ENCODE assay signal across 37 cellular contexts in genomic region chr3:61202086-61202485, GRCh38.
"Had no signal": no experiment of that assay in that cellular context is flagged by ENCODE, and none has a peak within 500 bp of the region (broad histone marks: within the 10 kb centered on the region; RNA-seq: fewer than 3 reads in every experiment).

No MANE protein-coding gene starts in this region.

- DNase-seq: activated B cell treated with CpG ODN at 0.5 μM for 24 hours; activated CD4-positive, alpha-beta memory T cell treated with anti-CD3 and anti-CD28 coated beads, Interleukin-2, amount 10 ng/mL, durations not matched to agents 7 days and 5 days; activated CD4-positive, alpha-beta T cell treated with anti-CD3 and anti-CD28 coated beads for 4 hours; activated CD4-positive, alpha-beta T cell treated with anti-CD3 and anti-CD28 coated beads, Interleukin-2, amount 10 ng/mL, durations not matched to agents 24 days and 14 days; activated CD4-positive, alpha-beta T cell treated with anti-CD3 and anti-CD28 coated beads, Interleukin-2, amount 50 U/mL, for 1 hour; activated CD4-positive, alpha-beta T cell treated with anti-CD3 and anti-CD28 coated beads, Interleukin-2, amount 50 U/mL, for 4 hours; activated CD4-positive, CD25-positive, alpha-beta regulatory T cell treated with anti-CD3 and anti-CD28 coated beads, Interleukin-2, amount 50 U/mL, for 72 hours; activated CD8-positive, alpha-beta memory T cell treated with anti-CD3 and anti-CD28 coated beads for 24 hours; activated CD8-positive, alpha-beta memory T cell treated with anti-CD3 and anti-CD28 coated beads, Interleukin-2, amount 10 ng/mL, durations not matched to agents 7 days and 5 days; activated CD8-positive, alpha-beta memory T cell treated with anti-CD3 and anti-CD28 coated beads, Interleukin-2, amount 50 U/mL, for 48 hours; activated CD8-positive, alpha-beta T cell treated with anti-CD3 and anti-CD28 coated beads, Interleukin-2, amount 10 ng/mL, durations not matched to agents 7 days and 5 days; activated effector memory CD4-positive, alpha-beta T cell treated with anti-CD3 and anti-CD28 coated beads, Interleukin-2, amount 50 U/mL, for 16 hours; activated gamma-delta T cell treated with Interleukin-2 at 50 U/mL for 16 hours; activated naive CD4-positive, alpha-beta T cell; activated naive CD4-positive, alpha-beta T cell treated with anti-CD3 and anti-CD28 coated beads for 36 hours; activated naive CD4-positive, alpha-beta T cell treated with anti-CD3 and anti-CD28 coated beads, Interleukin-2, amount 50 U/mL, for 16 hours; activated naive CD8-positive, alpha-beta T cell treated with anti-CD3 and anti-CD28 coated beads for 36 hours; activated T-cell treated with anti-CD3 and anti-CD28 coated beads, Interleukin-2, amount 50 U/mL, for 4 hours; activated T-cell treated with anti-CD3 and anti-CD28 coated beads, Interleukin-2, amount 50 U/mL, for 72 hours; adrenal gland; amniotic stem cell; aorta; body of pancreas; brain microvascular endothelial cell; central memory CD4-positive, alpha-beta T cell; T-helper 1 cell; T-helper 2 cell; T-helper 9 cell had no signal

- H3K4me1 Mint-ChIP-seq: activated B cell treated with CpG ODN at 0.5 μM for 24 hours; activated CD4-positive, alpha-beta memory T cell treated with anti-CD3 and anti-CD28 coated beads, Interleukin-2, amount 10 ng/mL, durations not matched to agents 7 days and 5 days; activated CD4-positive, alpha-beta T cell treated with anti-CD3 and anti-CD28 coated beads, Interleukin-2, amount 10 ng/mL, durations not matched to agents 24 days and 14 days; activated CD8-positive, alpha-beta memory T cell treated with anti-CD3 and anti-CD28 coated beads, Interleukin-2, amount 10 ng/mL, durations not matched to agents 7 days and 5 days; activated T-helper 17 cell treated with anti-CD3 and anti-CD28 coated beads, Interleukin-2, amount 50 U/mL, for 72 hours had no signal

- H3K27ac ChIP-seq: adrenal gland, body of pancreas, brain microvascular endothelial cell, breast epithelium, VCaP had no signal

- H3K4me1 ChIP-seq: adrenal gland, body of pancreas, breast epithelium had no signal

- H3K9me3 Mint-ChIP-seq: activated CD4-positive, alpha-beta memory T cell treated with anti-CD3 and anti-CD28 coated beads, Interleukin-2, amount 10 ng/mL, durations not matched to agents 7 days and 5 days; activated naive CD4-positive, alpha-beta T cell treated with anti-CD3 and anti-CD28 coated beads, Interleukin-2, amount 50 U/mL, for 72 hours; activated T-cell treated with anti-CD3 and anti-CD28 coated beads, Interleukin-2, amount 50 U/mL, for 4 hours; activated T-helper 1 cell treated with anti-CD3 and anti-CD28 coated beads, Interleukin-12 subunit alpha, Interleukin-12 subunit beta, Interleukin-2, Interleukin-4 antibody, amounts not matched to agents 30 ng/mL and 10 ng/mL and 1 ng/mL, durations not matched to agents 14 hours and 24 hours and 36 hours; activated T-helper 17 cell treated with anti-CD3 and anti-CD28 coated beads, Interleukin-2, amount 50 U/mL, for 72 hours; T-helper 2 cell treated with Interferon-gamma antibody and Interleukin-4, amounts not matched to agents 5 μg/mL and 100 μg/mL, for 36 hours had no signal

- H3K36me3 ChIP-seq: adrenal gland, brain microvascular endothelial cell, breast epithelium had no signal

- H3K27me3 Mint-ChIP-seq: activated B cell treated with CpG ODN at 0.5 μM for 24 hours; activated CD4-positive, alpha-beta memory T cell treated with anti-CD3 and anti-CD28 coated beads, Interleukin-2, amount 10 ng/mL, durations not matched to agents 7 days and 5 days; activated CD4-positive, alpha-beta T cell treated with anti-CD3 and anti-CD28 coated beads, Interleukin-2, amount 10 ng/mL, durations not matched to agents 24 days and 14 days; activated CD8-positive, alpha-beta memory T cell treated with anti-CD3 and anti-CD28 coated beads, Interleukin-2, amount 10 ng/mL, durations not matched to agents 7 days and 5 days; activated naive CD8-positive, alpha-beta T cell treated with anti-CD3 and anti-CD28 coated beads for 36 hours; activated T-helper 17 cell treated with anti-CD3 and anti-CD28 coated beads, Interleukin-2, amount 50 U/mL, for 72 hours had no signal

- H3K4me3 ChIP-seq: adrenal gland, body of pancreas, breast epithelium had no signal

- ATAC-seq: activated CD8-positive, alpha-beta memory T cell treated with anti-CD3 and anti-CD28 coated beads, Interleukin-2, amount 10 ng/mL, durations not matched to agents 7 days and 5 days; activated CD8-positive, alpha-beta T cell treated with anti-CD3 and anti-CD28 coated beads, Interleukin-2, amount 10 ng/mL, durations not matched to agents 7 days and 5 days; activated naive CD4-positive, alpha-beta T cell treated with anti-CD3 and anti-CD28 coated beads, Interleukin-2, amount 50 U/mL, for 72 hours; activated T-cell treated with anti-CD3 and anti-CD28 coated beads, Interleukin-2, amount 50 U/mL, for 4 hours; activated T-cell treated with anti-CD3 and anti-CD28 coated beads, Interleukin-2, amount 50 U/mL, for 72 hours; activated T-helper 17 cell treated with anti-CD3 and anti-CD28 coated beads, Interleukin-2, amount 50 U/mL, for 72 hours; body of pancreas had no signal

- FAIRE-seq: astrocyte, TTC549 had no signal

- H3K9me3 ChIP-seq: adrenal gland, body of pancreas, breast epithelium had no signal

- H3K27ac Mint-ChIP-seq: activated B cell treated with CpG ODN at 0.5 μM for 24 hours; activated CD4-positive, alpha-beta memory T cell treated with anti-CD3 and anti-CD28 coated beads, Interleukin-2, amount 10 ng/mL, durations not matched to agents 7 days and 5 days; activated CD4-positive, alpha-beta T cell treated with anti-CD3 and anti-CD28 coated beads, Interleukin-2, amount 10 ng/mL, durations not matched to agents 24 days and 14 days; activated CD8-positive, alpha-beta memory T cell treated with anti-CD3 and anti-CD28 coated beads, Interleukin-2, amount 10 ng/mL, durations not matched to agents 7 days and 5 days; activated CD8-positive, alpha-beta T cell treated with anti-CD3 and anti-CD28 coated beads, Interleukin-2, amount 10 ng/mL, durations not matched to agents 7 days and 5 days; activated naive CD4-positive, alpha-beta T cell treated with anti-CD3 and anti-CD28 coated beads for 36 hours; activated naive CD4-positive, alpha-beta T cell treated with anti-CD3 and anti-CD28 coated beads, Interleukin-2, amount 50 U/mL, for 72 hours; activated naive CD8-positive, alpha-beta T cell treated with anti-CD3 and anti-CD28 coated beads for 36 hours; activated T-cell treated with anti-CD3 and anti-CD28 coated beads, Interleukin-2, amount 50 U/mL, for 72 hours; activated T-helper 1 cell treated with anti-CD3 and anti-CD28 coated beads, Interleukin-12 subunit alpha, Interleukin-12 subunit beta, Interleukin-2, Interleukin-4 antibody, amounts not matched to agents 30 ng/mL and 10 ng/mL and 1 ng/mL, durations not matched to agents 14 hours and 24 hours and 36 hours; activated T-helper 17 cell treated with anti-CD3 and anti-CD28 coated beads, Interleukin-2, amount 50 U/mL, for 72 hours; T-helper 1 cell treated with Interleukin-12 subunit alpha and Interleukin-12 subunit beta and Interleukin-4 antibody, amounts not matched to agents 30 μg/mL and 1 μg/mL, for 36 hours; T-helper 2 cell treated with Interferon-gamma antibody and Interleukin-4, amounts not matched to agents 5 μg/mL and 100 μg/mL, for 36 hours had no signal

- H3K36me3 Mint-ChIP-seq: activated CD8-positive, alpha-beta memory T cell treated with anti-CD3 and anti-CD28 coated beads, Interleukin-2, amount 10 ng/mL, durations not matched to agents 7 days and 5 days; activated naive CD4-positive, alpha-beta T cell treated with anti-CD3 and anti-CD28 coated beads, Interleukin-2, amount 50 U/mL, for 72 hours had no signal

- H3K27me3 ChIP-seq: adrenal gland, body of pancreas, brain microvascular endothelial cell, breast epithelium had no signal

- H3K4me3 Mint-ChIP-seq: activated B cell treated with CpG ODN at 0.5 μM for 24 hours; activated CD4-positive, alpha-beta memory T cell treated with anti-CD3 and anti-CD28 coated beads, Interleukin-2, amount 10 ng/mL, durations not matched to agents 7 days and 5 days; activated CD4-positive, alpha-beta T cell treated with anti-CD3 and anti-CD28 coated beads, Interleukin-2, amount 10 ng/mL, durations not matched to agents 24 days and 14 days; activated CD8-positive, alpha-beta memory T cell treated with anti-CD3 and anti-CD28 coated beads, Interleukin-2, amount 10 ng/mL, durations not matched to agents 7 days and 5 days; activated CD8-positive, alpha-beta T cell treated with anti-CD3 and anti-CD28 coated beads, Interleukin-2, amount 10 ng/mL, durations not matched to agents 7 days and 5 days; activated naive CD4-positive, alpha-beta T cell treated with anti-CD3 and anti-CD28 coated beads for 36 hours; activated naive CD8-positive, alpha-beta T cell treated with anti-CD3 and anti-CD28 coated beads for 36 hours; activated T-cell treated with anti-CD3 and anti-CD28 coated beads, Interleukin-2, amount 50 U/mL, for 4 hours; activated T-cell treated with anti-CD3 and anti-CD28 coated beads, Interleukin-2, amount 50 U/mL, for 72 hours; activated T-helper 1 cell treated with anti-CD3 and anti-CD28 coated beads, Interleukin-12 subunit alpha, Interleukin-12 subunit beta, Interleukin-2, Interleukin-4 antibody, amounts not matched to agents 30 ng/mL and 10 ng/mL and 1 ng/mL, durations not matched to agents 14 hours and 24 hours and 36 hours; activated T-helper 17 cell treated with anti-CD3 and anti-CD28 coated beads, Interleukin-2, amount 50 U/mL, for 72 hours; T-helper 1 cell treated with Interleukin-12 subunit alpha and Interleukin-12 subunit beta and Interleukin-4 antibody, amounts not matched to agents 30 μg/mL and 1 μg/mL, for 36 hours; T-helper 2 cell treated with Interferon-gamma antibody and Interleukin-4, amounts not matched to agents 5 μg/mL and 100 μg/mL, for 36 hours had no signal
